17 cellular contexts compared by ENCODE assay signal in the genomic region with DNA sequence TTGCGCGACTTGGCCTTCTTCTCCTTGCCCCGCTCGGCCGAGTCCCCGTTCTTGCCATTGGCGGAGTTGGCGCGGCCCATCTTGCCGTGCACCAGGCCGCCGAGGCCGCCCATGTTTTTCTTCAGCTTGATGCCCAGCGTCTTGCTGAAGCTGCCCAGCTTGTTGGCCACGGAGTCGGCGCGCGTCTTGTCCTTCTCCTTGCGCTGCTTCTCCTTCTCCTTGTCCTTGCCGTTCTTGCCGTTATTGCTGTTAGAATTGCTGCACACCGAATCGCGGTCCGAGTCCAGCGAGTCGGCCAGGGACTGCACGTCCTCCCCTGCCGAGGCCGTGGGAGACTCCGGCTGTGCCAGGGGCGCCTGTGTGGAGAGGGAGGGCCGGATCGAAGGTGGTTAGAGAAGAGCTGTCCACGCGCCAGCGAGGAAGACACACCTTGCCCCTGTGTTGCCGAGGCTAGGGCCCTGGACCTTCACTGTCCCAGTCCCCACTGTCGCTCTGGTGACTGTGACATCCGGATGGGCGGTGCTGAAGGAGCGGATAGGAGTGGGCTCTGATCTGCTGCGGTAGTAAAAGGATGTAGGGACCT.
DNase-seq lines count a peak whose midpoint lies in the region; ATAC-seq and TF ChIP-seq lines count a peak whose summit lies in the region.
"Had no signal": no experiment of that assay in that cellular context is flagged by ENCODE, and none has a peak within 500 bp of the region (broad histone marks: within the 10 kb centered on the region; RNA-seq: fewer than 3 reads in every experiment).

No MANE protein-coding gene starts in this region.

- no peaks in the 10 kb centered on the region for H3K9me3 Mint-ChIP-seq in activated T-cell treated with anti-CD3 and anti-CD28 coated beads, Interleukin-2, amount 50 U/mL, for 24 hours
- H3K9me3 Mint-ChIP-seq in activated naive CD8-positive, alpha-beta T cell (ENCODE audit: low read depth) = no peaks in the 10 kb centered on the region
- no peaks in the 10 kb centered on the region for H3K9me3 Mint-ChIP-seq in memory B cell

- H3K27ac Mint-ChIP-seq in activated T-cell treated with anti-CD3 and anti-CD28 coated beads, Interleukin-2, amount 50 U/mL, for 24 hours = peak overlapping the region; percentile 87
- H3K27ac Mint-ChIP-seq in activated naive CD8-positive, alpha-beta T cell = peak overlapping the region; percentile 93
- H3K27ac Mint-ChIP-seq in memory B cell = no peak overlapping the region
- H3K27ac Mint-ChIP-seq: HFFc6 had no signal

- peaks cover 33% of the 10 kb centered on the region for H3K4me1 ChIP-seq in testis

- peak overlapping the region; percentile 81 for H3K4me3 Mint-ChIP-seq in activated T-cell treated with anti-CD3 and anti-CD28 coated beads, Interleukin-2, amount 50 U/mL, for 24 hours
- H3K4me3 Mint-ChIP-seq in activated naive CD8-positive, alpha-beta T cell = peak overlapping the region; percentile 89
- peak overlapping the region; percentile 85 for H3K4me3 Mint-ChIP-seq in memory B cell
- H3K4me3 Mint-ChIP-seq: HFFc6 had no signal

- peaks cover 79% of the 10 kb centered on the region for H3K4me1 Mint-ChIP-seq in activated T-cell treated with anti-CD3 and anti-CD28 coated beads, Interleukin-2, amount 50 U/mL, for 24 hours (ENCODE audit: low read depth)
- H3K4me1 Mint-ChIP-seq in activated naive CD8-positive, alpha-beta T cell (ENCODE audit: low read depth) = peaks cover 61% of the 10 kb centered on the region
- peaks cover 21% of the 10 kb centered on the region for H3K4me1 Mint-ChIP-seq in memory B cell

- DNase-seq in activated T-cell treated with anti-CD3 and anti-CD28 coated beads, Interleukin-2, amount 50 U/mL, for 24 hours = peak; percentile 33
- DNase-seq in activated T-cell treated with anti-CD3 and anti-CD28 coated beads for 4 hours (no peak), memory B cell (ENCODE audit: low spot score in 2 of 2) (no peak), testis (peak; percentile 14), hippocampal formation (lab: John Stamatoyannopoulos, UW) (no peak), HCEC 1CT (no peak), NCI-H524 treated with DMSO at 0.1 percent for 48 hours (lab: John Stamatoyannopoulos, UW) (no peak)
- DNase-seq: HFFc6; left ventricle myocardium inferior; NK-92 treated with Interleukin-12 subunit alpha and Interleukin-12 subunit beta, amount 100 ng/mL, for 24 hours; nucleus accumbens; SIG-M5 had no signal

- H3K27ac ChIP-seq in testis = no peak overlapping the region
- H3K27ac ChIP-seq: cardiac muscle cell, epithelial cell of prostate, left ventricle myocardium inferior, upper lobe of left lung had no signal

- no peak for TF ChIP-seq POLR2A in testis (IDR thresholded peaks at IDR 0.05)

- ATAC-seq in memory B cell (ENCODE audit: low read depth) = no peak

- H3K36me3 ChIP-seq in testis (ENCODE audit: low read depth, missing control alignments) = no peaks in the 10 kb centered on the region
- H3K36me3 ChIP-seq: cardiac muscle cell, left ventricle myocardium inferior, upper lobe of left lung had no signal

- TF ChIP-seq CTCF in testis (IDR thresholded peaks at IDR 0.05) = no peak

- intact Hi-C loops in testis (cut with DNase I; ENCODE audit: low total_unique reads) = loop anchor here (10.0 kb wide), 2 partner anchors 90 to 490 kb away; a partner anchor contains a TSS

- 66 to 78% methylated on average over 11 to 44 of the region's 44 CpGs for WGBS in testis, 2 donors

- H3K27me3 Mint-ChIP-seq in activated T-cell treated with anti-CD3 and anti-CD28 coated beads, Interleukin-2, amount 50 U/mL, for 24 hours = peaks cover 2% of the 10 kb centered on the region
- H3K27me3 Mint-ChIP-seq in activated naive CD8-positive, alpha-beta T cell = no peaks in the 10 kb centered on the region
- H3K27me3 Mint-ChIP-seq in memory B cell = peaks cover 8% of the 10 kb centered on the region

- peaks cover 27% of the 10 kb centered on the region for H3K36me3 Mint-ChIP-seq in activated T-cell treated with anti-CD3 and anti-CD28 coated beads, Interleukin-2, amount 50 U/mL, for 24 hours (ENCODE audit: low read depth)
- peaks cover 2% of the 10 kb centered on the region for H3K36me3 Mint-ChIP-seq in activated naive CD8-positive, alpha-beta T cell
- H3K36me3 Mint-ChIP-seq in memory B cell = peaks cover 3% of the 10 kb centered on the region

- H3K9me3 ChIP-seq in testis = no peaks in the 10 kb centered on the region
- H3K9me3 ChIP-seq: left ventricle myocardium inferior, upper lobe of left lung had no signal

- no peaks in the 10 kb centered on the region for H3K27me3 ChIP-seq in testis

- H3K4me3 ChIP-seq in testis = peak overlapping the region; percentile 6 to 46
- H3K4me3 ChIP-seq: cardiac muscle cell, smooth muscle cell had no signal

Comparison
In these comparisons a context has a peak if more than half of its experiments do, and no peak if none do; other contexts are left out.
1. DNase-seq: peak in activated T-cell treated with anti-CD3 and anti-CD28 coated beads, Interleukin-2, amount 50 U/mL, for 24 hours (single experiment) and testis (single experiment); none in activated T-cell treated with anti-CD3 and anti-CD28 coated beads for 4 hours (single experiment), memory B cell (0 of 2), hippocampal formation (0 of 2), HCEC 1CT (single experiment) and NCI-H524 treated with DMSO at 0.1 percent for 48 hours (single experiment).
2. Peak in every context shown above with its lines, with median percentiles within 50 percentile points of each other: H3K4me3 Mint-ChIP-seq.